Comparison of ENCODE assay signal across 1 cellular context in genomic region chr6:135170849-135171248, GRCh38.
TF ChIP-seq lines count a peak whose summit lies in the region.

No MANE protein-coding gene starts in this region.

TF ChIP-seq in HEK293, 187 proteins besides CTCF, POLR2A, EP300 and RAD21 (continued from another document):
- TF ChIP-seq, protein P1, sequence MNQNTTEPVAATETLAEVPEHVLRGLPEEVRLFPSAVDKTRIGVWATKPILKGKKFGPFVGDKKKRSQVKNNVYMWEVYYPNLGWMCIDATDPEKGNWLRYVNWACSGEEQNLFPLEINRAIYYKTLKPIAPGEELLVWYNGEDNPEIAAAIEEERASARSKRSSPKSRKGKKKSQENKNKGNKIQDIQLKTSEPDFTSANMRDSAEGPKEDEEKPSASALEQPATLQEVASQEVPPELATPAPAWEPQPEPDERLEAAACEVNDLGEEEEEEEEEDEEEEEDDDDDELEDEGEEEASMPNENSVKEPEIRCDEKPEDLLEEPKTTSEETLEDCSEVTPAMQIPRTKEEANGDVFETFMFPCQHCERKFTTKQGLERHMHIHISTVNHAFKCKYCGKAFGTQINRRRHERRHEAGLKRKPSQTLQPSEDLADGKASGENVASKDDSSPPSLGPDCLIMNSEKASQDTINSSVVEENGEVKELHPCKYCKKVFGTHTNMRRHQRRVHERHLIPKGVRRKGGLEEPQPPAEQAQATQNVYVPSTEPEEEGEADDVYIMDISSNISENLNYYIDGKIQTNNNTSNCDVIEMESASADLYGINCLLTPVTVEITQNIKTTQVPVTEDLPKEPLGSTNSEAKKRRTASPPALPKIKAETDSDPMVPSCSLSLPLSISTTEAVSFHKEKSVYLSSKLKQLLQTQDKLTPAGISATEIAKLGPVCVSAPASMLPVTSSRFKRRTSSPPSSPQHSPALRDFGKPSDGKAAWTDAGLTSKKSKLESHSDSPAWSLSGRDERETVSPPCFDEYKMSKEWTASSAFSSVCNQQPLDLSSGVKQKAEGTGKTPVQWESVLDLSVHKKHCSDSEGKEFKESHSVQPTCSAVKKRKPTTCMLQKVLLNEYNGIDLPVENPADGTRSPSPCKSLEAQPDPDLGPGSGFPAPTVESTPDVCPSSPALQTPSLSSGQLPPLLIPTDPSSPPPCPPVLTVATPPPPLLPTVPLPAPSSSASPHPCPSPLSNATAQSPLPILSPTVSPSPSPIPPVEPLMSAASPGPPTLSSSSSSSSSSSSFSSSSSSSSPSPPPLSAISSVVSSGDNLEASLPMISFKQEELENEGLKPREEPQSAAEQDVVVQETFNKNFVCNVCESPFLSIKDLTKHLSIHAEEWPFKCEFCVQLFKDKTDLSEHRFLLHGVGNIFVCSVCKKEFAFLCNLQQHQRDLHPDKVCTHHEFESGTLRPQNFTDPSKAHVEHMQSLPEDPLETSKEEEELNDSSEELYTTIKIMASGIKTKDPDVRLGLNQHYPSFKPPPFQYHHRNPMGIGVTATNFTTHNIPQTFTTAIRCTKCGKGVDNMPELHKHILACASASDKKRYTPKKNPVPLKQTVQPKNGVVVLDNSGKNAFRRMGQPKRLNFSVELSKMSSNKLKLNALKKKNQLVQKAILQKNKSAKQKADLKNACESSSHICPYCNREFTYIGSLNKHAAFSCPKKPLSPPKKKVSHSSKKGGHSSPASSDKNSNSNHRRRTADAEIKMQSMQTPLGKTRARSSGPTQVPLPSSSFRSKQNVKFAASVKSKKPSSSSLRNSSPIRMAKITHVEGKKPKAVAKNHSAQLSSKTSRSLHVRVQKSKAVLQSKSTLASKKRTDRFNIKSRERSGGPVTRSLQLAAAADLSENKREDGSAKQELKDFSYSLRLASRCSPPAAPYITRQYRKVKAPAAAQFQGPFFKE (tag by site-specific recombination; IDR thresholded peaks at IDR 0.05; ENCODE audit: borderline replicate concordance): no peak
